12 cellular contexts compared by ENCODE assay signal in the genomic region with DNA sequence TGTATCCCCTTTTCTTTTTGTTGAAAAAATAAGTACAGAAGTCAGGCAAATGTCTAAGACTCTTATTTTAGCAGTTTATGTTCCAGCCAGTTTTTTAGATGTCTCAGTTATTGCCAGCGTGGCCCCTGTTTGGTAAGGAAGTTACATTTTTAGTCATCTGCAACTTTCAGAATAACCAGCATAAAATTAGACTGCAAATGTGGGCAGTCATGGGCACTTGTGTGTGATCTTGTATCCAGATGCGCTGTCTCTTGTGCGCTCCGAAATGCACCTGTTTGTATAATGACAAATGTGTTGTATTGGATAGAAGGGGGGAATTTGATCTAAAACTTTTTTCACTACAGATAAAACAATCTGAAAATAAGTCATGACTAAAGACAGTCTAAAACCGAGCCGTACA. TPM values are rescaled to one million over a fixed set of nuclear protein-coding genes. Genes with fewer than 3 reads are reported as not detected.
DNase-seq lines count a peak whose midpoint lies in the region; ATAC-seq and TF ChIP-seq lines count a peak whose summit lies in the region.
"Had no signal": no experiment of that assay in that cellular context is flagged by ENCODE, and none has a peak within 500 bp of the region (broad histone marks: within the 10 kb centered on the region; RNA-seq: fewer than 3 reads in every experiment).

No MANE protein-coding gene starts in this region.

- DNase-seq in CD4-positive, alpha-beta T cell, result no peak
- no peak for DNase-seq in activated T-helper 2 cell treated with anti-CD3 and anti-CD28 coated beads, Interferon-gamma antibody, Interleukin-2, Interleukin-4, amounts not matched to agents 10 μg/mL and 5 μg/mL and 100 μg/mL, durations not matched to agents 14 hours and 24 hours and 36 hours (ENCODE audit: low spot score)
- DNase-seq in NCI-H2081 (lab: John Stamatoyannopoulos, UW), result no peak
- no peak for DNase-seq in islet precursor cell
- DNase-seq in mesenchymal stem cell, result no peak
- no peak for DNase-seq in Caco-2
- DNase-seq: dermis blood vessel endothelial cell, Kasumi-1, mesendoderm, NCI-H526 treated with DMSO at 0.1 percent for 48 hours had no signal

- peak overlapping the region; percentile 96 for H3K27ac Mint-ChIP-seq in CD4-positive, alpha-beta T cell
- H3K27ac Mint-ChIP-seq in activated T-helper 2 cell treated with anti-CD3 and anti-CD28 coated beads, Interferon-gamma antibody, Interleukin-2, Interleukin-4, amounts not matched to agents 10 μg/mL and 5 μg/mL and 100 μg/mL, durations not matched to agents 14 hours and 24 hours and 36 hours, result peak overlapping the region; percentile 97
- H3K27ac Mint-ChIP-seq in Caco-2 (ENCODE audit: unreplicated experiment), result no peak overlapping the region

- no peak overlapping the region for H3K4me2 ChIP-seq in mesenchymal stem cell (ENCODE audit: low read length, poor library complexity, severe bottlenecking)

- TF ChIP-seq CTCF in CD4-positive, alpha-beta T cell (IDR thresholded peaks at IDR 0.05), result no peak
- no peak for TF ChIP-seq CTCF in Caco-2 (IDR thresholded peaks at IDR 0.05; ENCODE audit: insufficient read depth in 1 of 2, low read depth in 1 of 2, low read length in 1 of 2, severe bottlenecking in 1 of 2, unreplicated experiment in 1 of 2)

- no peak overlapping the region for H2AK5ac ChIP-seq in mesenchymal stem cell (ENCODE audit: low read length, severe bottlenecking)

- no TSS peak for BruUV-seq in Caco-2 (replicated peaks; lab: Mats Ljungman, UMichigan)

- peaks cover 6% of the 10 kb centered on the region for H3K36me3 Mint-ChIP-seq in CD4-positive, alpha-beta T cell (ENCODE audit: low read depth)
- peaks cover 39% of the 10 kb centered on the region for H3K36me3 Mint-ChIP-seq in activated T-helper 2 cell treated with anti-CD3 and anti-CD28 coated beads, Interferon-gamma antibody, Interleukin-2, Interleukin-4, amounts not matched to agents 10 μg/mL and 5 μg/mL and 100 μg/mL, durations not matched to agents 14 hours and 24 hours and 36 hours (ENCODE audit: low read depth)
- peaks cover 9% of the 10 kb centered on the region for H3K36me3 Mint-ChIP-seq in Caco-2 (ENCODE audit: insufficient read depth, unreplicated experiment)

- 96% methylated on average over 4 of the region's 6 CpGs for WGBS in mesenchymal stem cell

- POLR2A ChIA-PET in CD4-positive, alpha-beta T cell (lab: Charles Lee), result interaction anchor here (1.1 kb wide), 1 partner anchor 97 kb away, joined by 3 read pairs; no protein-coding TSS in a partner anchor
- POLR2A ChIA-PET in Caco-2 (lab: Charles Lee), result no interaction called here

- no peak for ATAC-seq in CD4-positive, alpha-beta T cell (ENCODE audit: poor library complexity)
- ATAC-seq in GM18870 (IDR thresholded peaks at IDR 0.05; ENCODE audit: unreplicated experiment), result peak; percentile 54
- peak; percentile 40 for ATAC-seq in HG03066 (IDR thresholded peaks at IDR 0.05; ENCODE audit: low read depth, unreplicated experiment)

- H3K27me3 ChIP-seq in CD4-positive, alpha-beta T cell (ENCODE audit: control insufficient read depth, insufficient read depth, low read length), result no peaks in the 10 kb centered on the region
- H3K27me3 ChIP-seq in mesenchymal stem cell (ENCODE audit: control insufficient read depth in 1 of 2, insufficient read depth in 1 of 2, low read length in 2 of 2), result peaks cover 0 to 5% of the 10 kb centered on the region in 2 experiments
- no peaks in the 10 kb centered on the region for H3K27me3 ChIP-seq in Caco-2 (replicated peaks; ENCODE audit: control insufficient read depth, insufficient read depth, low read length)

- H3K9ac ChIP-seq in mesenchymal stem cell (ENCODE audit: low read length), result no peak overlapping the region

- no peak overlapping the region for H3K27ac ChIP-seq in CD4-positive, alpha-beta T cell (ENCODE audit: low read depth, low read length)
- no peak overlapping the region for H3K27ac ChIP-seq in mesenchymal stem cell (ENCODE audit: low read length, poor library complexity, severe bottlenecking)

- H3K36me3 ChIP-seq in mesenchymal stem cell (ENCODE audit: control insufficient read depth in 1 of 2, insufficient read depth in 2 of 2, low read depth in 1 of 2, low read length in 2 of 2) (peaks cover 2 to 41% of the 10 kb centered on the region in 2 experiments), Caco-2 (ENCODE audit: control insufficient read depth, insufficient read depth, low read length) (no peaks in the 10 kb centered on the region)

- no peak overlapping the region for H3K14ac ChIP-seq in mesenchymal stem cell (ENCODE audit: low read length in 2 of 2)

- peaks cover 9% of the 10 kb centered on the region for H3K79me1 ChIP-seq in mesenchymal stem cell (replicated peaks; ENCODE audit: low read length, poor library complexity, severe bottlenecking)

- peaks cover 1% of the 10 kb centered on the region for H3K4me1 ChIP-seq in mesenchymal stem cell (ENCODE audit: control insufficient read depth, insufficient read depth, low read depth, low read length)
- no peaks in the 10 kb centered on the region for H3K4me1 ChIP-seq in Caco-2

- H3K23ac ChIP-seq in mesenchymal stem cell (ENCODE audit: low read length in 2 of 2), result no peak overlapping the region

- no peak overlapping the region for H2BK5ac ChIP-seq in mesenchymal stem cell (ENCODE audit: low read depth, low read length, poor library complexity, severe bottlenecking)

- H3K4me3 Mint-ChIP-seq in CD4-positive, alpha-beta T cell, result no peak overlapping the region
- peak overlapping the region; percentile 13 for H3K4me3 Mint-ChIP-seq in activated T-helper 2 cell treated with anti-CD3 and anti-CD28 coated beads, Interferon-gamma antibody, Interleukin-2, Interleukin-4, amounts not matched to agents 10 μg/mL and 5 μg/mL and 100 μg/mL, durations not matched to agents 14 hours and 24 hours and 36 hours (ENCODE audit: low read depth)
- no peak overlapping the region for H3K4me3 Mint-ChIP-seq in Caco-2 (ENCODE audit: unreplicated experiment)

- no peak overlapping the region for H2BK120ac ChIP-seq in mesenchymal stem cell (ENCODE audit: low read depth, low read length)

- H4K91ac ChIP-seq in mesenchymal stem cell (ENCODE audit: low read length), result no peak overlapping the region

- H2BK15ac ChIP-seq in mesenchymal stem cell (ENCODE audit: low read depth, poor library complexity, severe bottlenecking), result no peak overlapping the region

- H3K4me3 ChIP-seq in mesenchymal stem cell (ENCODE audit: insufficient read depth in 1 of 2, low read depth in 1 of 2, low read length in 2 of 2) (no peak overlapping the region), Caco-2 (ENCODE audit: low read depth, low read length) (no peak overlapping the region)

- H3K4me1 Mint-ChIP-seq in CD4-positive, alpha-beta T cell (ENCODE audit: low read depth), result peaks cover 37% of the 10 kb centered on the region
- H3K4me1 Mint-ChIP-seq in activated T-helper 2 cell treated with anti-CD3 and anti-CD28 coated beads, Interferon-gamma antibody, Interleukin-2, Interleukin-4, amounts not matched to agents 10 μg/mL and 5 μg/mL and 100 μg/mL, durations not matched to agents 14 hours and 24 hours and 36 hours (ENCODE audit: low read depth), result peaks cover 38% of the 10 kb centered on the region
- no peaks in the 10 kb centered on the region for H3K4me1 Mint-ChIP-seq in Caco-2 (ENCODE audit: low read depth, unreplicated experiment)

- intact Hi-C loops in CD4-positive, alpha-beta T cell (cut with DNase I, micrococcal nuclease), result no loop called here
- intact Hi-C loops in activated T-helper 2 cell treated with anti-CD3 and anti-CD28 coated beads, Interferon-gamma antibody, Interleukin-2, Interleukin-4, amounts not matched to agents 10 μg/mL and 5 μg/mL and 100 μg/mL, durations not matched to agents 14 hours and 24 hours and 36 hours (cut with micrococcal nuclease), result no loop called here
- intact Hi-C loops in Caco-2 (cut with micrococcal nuclease; ENCODE audit: unreplicated experiment), result no loop called here

- no peaks in the 10 kb centered on the region for H3K9me3 ChIP-seq in CD4-positive, alpha-beta T cell (ENCODE audit: control insufficient read depth, low read length)
- H3K9me3 ChIP-seq in mesenchymal stem cell (ENCODE audit: control insufficient read depth, low read length) (no peaks in the 10 kb centered on the region), Caco-2 (no peaks in the 10 kb centered on the region)

- H3K9me3 Mint-ChIP-seq in CD4-positive, alpha-beta T cell, result no peaks in the 10 kb centered on the region
- H3K9me3 Mint-ChIP-seq in activated T-helper 2 cell treated with anti-CD3 and anti-CD28 coated beads, Interferon-gamma antibody, Interleukin-2, Interleukin-4, amounts not matched to agents 10 μg/mL and 5 μg/mL and 100 μg/mL, durations not matched to agents 14 hours and 24 hours and 36 hours, result no peaks in the 10 kb centered on the region
- no peaks in the 10 kb centered on the region for H3K9me3 Mint-ChIP-seq in Caco-2 (ENCODE audit: unreplicated experiment)

- no peaks in the 10 kb centered on the region for H3K27me3 Mint-ChIP-seq in CD4-positive, alpha-beta T cell
- H3K27me3 Mint-ChIP-seq in activated T-helper 2 cell treated with anti-CD3 and anti-CD28 coated beads, Interferon-gamma antibody, Interleukin-2, Interleukin-4, amounts not matched to agents 10 μg/mL and 5 μg/mL and 100 μg/mL, durations not matched to agents 14 hours and 24 hours and 36 hours (ENCODE audit: low read depth), result no peaks in the 10 kb centered on the region
- H3K27me3 Mint-ChIP-seq in Caco-2 (ENCODE audit: insufficient read depth, unreplicated experiment), result no peaks in the 10 kb centered on the region

- no peak overlapping the region for H2AFZ ChIP-seq in mesenchymal stem cell (ENCODE audit: low read depth, low read length)

- CTCF ChIA-PET in CD4-positive, alpha-beta T cell (lab: Charles Lee), result no interaction called here
- CTCF ChIA-PET in Caco-2 (lab: Charles Lee), result no interaction called here

- H3K18ac ChIP-seq in mesenchymal stem cell (ENCODE audit: low read depth in 1 of 2, low read length in 2 of 2), result no peak overlapping the region

- H2BK12ac ChIP-seq in mesenchymal stem cell (ENCODE audit: low read length in 2 of 2), result no peak overlapping the region

- H3K4ac ChIP-seq in mesenchymal stem cell (ENCODE audit: low read depth in 1 of 2, low read length in 2 of 2), result no peak overlapping the region

- no peak overlapping the region for H4K8ac ChIP-seq in mesenchymal stem cell (ENCODE audit: low read length)

RNA-seq across cellular contexts. Expression of a gene that starts 44.3 kb away (rescaled TPM):
- not detected for total RNA-seq in CD4-positive, alpha-beta T cell
- 0.14 and 0.16 TPM in 2 replicates for total RNA-seq in activated T-helper 2 cell treated with anti-CD3 and anti-CD28 coated beads, Interferon-gamma antibody, Interleukin-2, Interleukin-4, amounts not matched to agents 10 μg/mL and 5 μg/mL and 100 μg/mL, durations not matched to agents 14 hours and 24 hours and 36 hours
- polyA plus RNA-seq in mesenchymal stem cell (2013, experiment 1 of 2), result 3.0 TPM
- 3.0 TPM for polyA plus RNA-seq in mesenchymal stem cell (2013, experiment 2 of 2)
- 10.0 and 11.1 TPM in 2 replicates for total RNA-seq in Caco-2 (2022)
